ENCODE assay signal across 8 cellular contexts in the genomic region with DNA sequence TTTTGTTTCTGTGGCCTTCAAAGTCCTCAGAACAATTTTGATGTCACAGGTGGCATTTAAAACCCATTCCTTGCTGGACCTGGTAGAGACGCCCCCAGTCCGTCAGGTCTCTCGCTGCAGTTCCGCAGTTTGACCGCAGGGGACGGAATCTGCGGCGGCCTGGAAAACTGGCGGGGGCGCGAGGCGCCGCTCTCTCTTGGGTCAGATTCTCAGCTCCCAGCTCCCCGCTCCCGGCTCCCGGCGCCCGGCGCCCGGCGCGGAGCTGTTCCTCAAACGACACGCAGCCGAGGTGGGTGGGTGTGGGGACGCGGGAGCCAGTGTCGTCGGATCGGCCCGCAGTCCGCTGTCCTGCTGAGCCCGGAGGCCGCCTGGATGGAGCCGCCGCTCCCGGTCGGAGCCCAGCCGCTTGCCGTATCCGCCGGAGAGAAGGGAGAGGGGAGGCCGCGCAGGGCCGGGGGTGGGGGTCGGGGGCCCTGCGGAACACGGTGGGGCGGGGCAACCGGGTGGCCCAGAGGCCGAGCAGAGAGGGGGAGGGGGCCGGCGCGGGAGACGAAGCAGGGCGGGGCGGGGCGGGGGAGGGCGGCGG. TPM values are rescaled to one million over a fixed set of nuclear protein-coding genes. Genes with fewer than 3 reads are reported as not detected.
A peak's percentile ranks its signal among the peaks of the same experiment; 100 is the strongest.
DNase-seq lines count a peak whose midpoint lies in the region; ATAC-seq and TF ChIP-seq lines count a peak whose summit lies in the region.

OCRL (plus strand) TSS at position 192 of the 586 bp plus-strand sequence; CDS start at position 373, 181 bp downstream.

- TF ChIP-seq CTCF in fibroblast of villous mesenchyme (IDR thresholded peaks at IDR 0.05; ENCODE audit: insufficient read depth, low read depth, low read length) (peak; percentile 72), neural cell (IDR thresholded peaks at IDR 0.05; ENCODE audit: poor library complexity, severe bottlenecking) (peak; percentile 74), thyroid gland (IDR thresholded peaks at IDR 0.05) (peak; percentile 30 to 74 (median 59))

- H3K9me3 ChIP-seq in neural cell (ENCODE audit: low read length) (no peaks in the 10 kb centered on the region), thyroid gland (no peaks in the 10 kb centered on the region)

- H3K4me1 ChIP-seq in thyroid gland = no peaks in the 10 kb centered on the region

- H3K79me2 ChIP-seq in neural cell (replicated peaks; ENCODE audit: insufficient read depth, low read length) = no peaks in the 10 kb centered on the region

- peak within 1 kb of the TSS; percentile 71 for H3K4me3 Mint-ChIP-seq in activated T-helper 17 cell treated with anti-CD3 and anti-CD28 coated beads, Interleukin-2, amount 50 U/mL, for 72 hours

- no peaks in the 10 kb centered on the region for H3K9me3 Mint-ChIP-seq in activated T-helper 17 cell treated with anti-CD3 and anti-CD28 coated beads, Interleukin-2, amount 50 U/mL, for 72 hours

- H3K27me3 ChIP-seq in neural cell (ENCODE audit: insufficient read depth, low read depth, low read length) (no peaks in the 10 kb centered on the region), thyroid gland (no peaks in the 10 kb centered on the region)

- peak within 1 kb of the TSS; percentile 77 for H3K9ac ChIP-seq in neural cell (ENCODE audit: low read length)

- peak within 1 kb of the TSS; percentile 59 for H3K4me2 ChIP-seq in neural cell (ENCODE audit: low read length)

- intact Hi-C loops in thyroid gland (cut with DNase I) = no loop called here

- ATAC-seq in GM21390 (IDR thresholded peaks at IDR 0.05; ENCODE audit: unreplicated experiment) = peak; percentile 99
- ATAC-seq in activated T-helper 17 cell treated with anti-CD3 and anti-CD28 coated beads, Interleukin-2, amount 50 U/mL, for 72 hours (replicated peaks) = peak; percentile 75

- no peak for TF ChIP-seq EP300 in neural cell (conservative IDR thresholded peaks at IDR 0.05; ENCODE audit: poor library complexity, severe bottlenecking)

- peak in 1 of 2 donors; percentile 47 for TF ChIP-seq POLR2A in thyroid gland (IDR thresholded peaks at IDR 0.05)

- H3F3A ChIP-seq in neural cell (ENCODE audit: insufficient read depth, low read length, poor library complexity, severe bottlenecking) = no peaks in the 10 kb centered on the region

- peak; percentile 13 for TF ChIP-seq RAD21 in neural cell (conservative IDR thresholded peaks at IDR 0.05)

- H3K4me1 Mint-ChIP-seq in activated T-helper 17 cell treated with anti-CD3 and anti-CD28 coated beads, Interleukin-2, amount 50 U/mL, for 72 hours = no peaks in the 10 kb centered on the region

- H3K27ac Mint-ChIP-seq in activated T-helper 17 cell treated with anti-CD3 and anti-CD28 coated beads, Interleukin-2, amount 50 U/mL, for 72 hours = no peak within 1 kb of the TSS

- no peaks in the 10 kb centered on the region for H4K20me1 ChIP-seq in neural cell (ENCODE audit: insufficient read depth)

- H3K9me2 ChIP-seq in neural cell (ENCODE audit: insufficient read depth, low read length) = no peaks in the 10 kb centered on the region

- H3K36me3 ChIP-seq in neural cell (ENCODE audit: insufficient read depth, low read length) = no peaks in the 10 kb centered on the region
- H3K36me3 ChIP-seq in thyroid gland = no peaks in the 10 kb centered on the region

- peak within 1 kb of the TSS; percentile 57 for H3K27ac ChIP-seq in neural cell (ENCODE audit: low read length)
- H3K27ac ChIP-seq in thyroid gland = peak within 1 kb of the TSS; percentile 57 to 76 (median 68)

- H3K36me3 Mint-ChIP-seq in activated T-helper 17 cell treated with anti-CD3 and anti-CD28 coated beads, Interleukin-2, amount 50 U/mL, for 72 hours (ENCODE audit: low read depth) = no peaks in the 10 kb centered on the region

- H2AFZ ChIP-seq in neural cell (ENCODE audit: low read depth, low read length) = no peak within 1 kb of the TSS

- WGBS in thyroid gland, 2 donors = 0% methylated on average over 9 of the region's 60 CpGs; no CpG with 5 or more reads in 1 of the 2 donors

- peaks cover 5% of the 10 kb centered on the region for H3K27me3 Mint-ChIP-seq in activated T-helper 17 cell treated with anti-CD3 and anti-CD28 coated beads, Interleukin-2, amount 50 U/mL, for 72 hours

- H3K4me3 ChIP-seq in fibroblast of villous mesenchyme (ENCODE audit: low read depth, low read length) = peak within 1 kb of the TSS; percentile 69
- peak within 1 kb of the TSS; percentile 71 for H3K4me3 ChIP-seq in neural cell (ENCODE audit: low read length)
- peak within 1 kb of the TSS in 2 of 3 donors; percentile 17 to 48 for H3K4me3 ChIP-seq in thyroid gland (replicated peaks in 1 of 3)

- peak; percentile 36 for DNase-seq in DMS79 (lab: John Stamatoyannopoulos, UW)
- DNase-seq in HUDEP-2 (lab: John Stamatoyannopoulos, UW; ENCODE audit: unreplicated experiment in 76 of 76) = peak in 67 of 76 experiments; percentile 0 to 68 (median 30)
- DNase-seq in OCI-M1 (lab: John Stamatoyannopoulos, UW) = peak; percentile 84
- DNase-seq in fibroblast of villous mesenchyme (ENCODE audit: low read depth) = peak; percentile 63
- peak; percentile 63 to 71 for DNase-seq in thyroid gland

TF ChIP-seq in neural cell, 6 proteins besides CTCF, POLR2A, EP300 and RAD21:
- peak; percentile 30 for TF ChIP-seq SMC3 (conservative IDR thresholded peaks at IDR 0.05; ENCODE audit: poor library complexity)
- no peak for TF ChIP-seq MXI1 (conservative IDR thresholded peaks at IDR 0.05; ENCODE audit: poor library complexity, severe bottlenecking)
- TF ChIP-seq POLR2AphosphoS5 (IDR thresholded peaks at IDR 0.05) = peak; percentile 37
TF ChIP-seq in neural cell: peak in this region for 2.

RNA-seq across cellular contexts. Expression of gene OCRL, which starts in this region (rescaled TPM):
- 1 to 10 TPM in 1 of 2 donors, under 1 TPM in 1; 0.77 to 1.1 TPM for total RNA-seq in activated T-helper 17 cell treated with anti-CD3 and anti-CD28 coated beads, Interleukin-2, amount 50 U/mL, for 72 hours
- 17.7 and 24.6 TPM in 2 replicates for total RNA-seq in fibroblast of villous mesenchyme
- 27.9 and 31.2 TPM in 2 replicates for polyA plus RNA-seq in neural cell
- polyA minus RNA-seq in neural cell = 47.2 and 49.8 TPM in 2 replicates
- total RNA-seq in thyroid gland = 10 to 100 TPM; 24.3 to 35.6 (median 26.6) TPM

Comparison
In these comparisons a context has a peak if more than half of its experiments do, and no peak if none do; other contexts are left out.
1. Peak in every context shown above with its lines: DNase-seq, ATAC-seq, H3K4me3 ChIP-seq and H3K27ac ChIP-seq.
2. DNase-seq: peak in every context shown above with its lines; median percentile 84 in OCI-M1; 67 in thyroid gland; 63 in fibroblast of villous mesenchyme; 36 in DMS79; 30 in HUDEP-2.